ENCODE assay signal across 8 cellular contexts in the genomic region with DNA sequence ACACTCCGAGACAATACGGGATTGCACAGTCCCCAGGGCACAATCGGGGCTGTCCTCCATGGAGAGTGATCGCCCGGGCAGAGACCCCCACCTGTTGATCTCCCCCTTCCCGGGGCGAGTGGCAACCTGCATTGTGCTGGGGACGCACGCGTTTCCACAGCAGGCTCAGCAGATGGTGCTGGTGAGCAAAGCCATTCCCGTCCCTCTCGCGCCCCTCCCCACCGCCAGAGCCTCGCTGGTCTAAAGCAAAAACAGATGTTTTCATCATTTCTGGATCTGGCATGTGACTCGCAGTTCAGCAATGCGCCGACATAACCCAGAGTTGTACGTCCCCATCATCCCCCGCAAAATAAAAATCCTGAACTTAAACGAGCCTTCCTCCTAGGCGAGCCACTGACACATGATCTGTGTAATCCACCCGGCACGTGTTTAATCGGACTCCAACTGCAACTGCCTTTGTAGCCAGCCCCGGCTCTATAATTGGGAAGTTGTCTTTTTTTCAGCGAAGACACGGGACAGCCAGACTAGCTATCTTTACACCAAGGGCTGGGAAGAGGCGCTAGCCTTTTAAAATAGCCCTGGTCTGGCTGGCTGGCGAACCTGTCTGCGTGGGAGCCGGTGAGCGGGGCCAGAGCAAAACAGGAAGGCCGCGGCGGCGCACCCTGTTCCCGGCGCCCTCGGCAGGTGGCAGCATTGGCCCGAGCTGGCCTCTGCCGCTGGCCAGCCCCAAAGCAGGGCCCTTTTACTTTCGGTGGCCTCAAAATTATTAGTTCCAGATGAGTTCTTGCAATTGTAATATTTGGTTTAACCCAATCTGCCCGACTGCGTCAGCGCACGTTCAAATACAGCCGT.
A peak's percentile ranks its signal among the peaks of the same experiment; 100 is the strongest.
DNase-seq lines count a peak whose midpoint lies in the region; ATAC-seq and TF ChIP-seq lines count a peak whose summit lies in the region.

No MANE protein-coding gene starts in this region.

- H3K4me3 ChIP-seq in BLaER1 treated with 17β-estradiol and CSF1 and Interleukin-3, amounts not matched to agents 10 nM and 100 nM, result peak overlapping the region; percentile 51 to 71 (median 60)
- H3K4me3 ChIP-seq in ectodermal cell (ENCODE audit: insufficient read depth, low read depth, low read length) (peak overlapping the region; percentile 35), lower lobe of right lung (peak overlapping the region; percentile 53)

- no peaks in the 10 kb centered on the region for H3K36me3 Mint-ChIP-seq in activated CD8-positive, alpha-beta T cell treated with anti-CD3 and anti-CD28 coated beads, Interleukin-2, amount 10 ng/mL, durations not matched to agents 7 days and 5 days (ENCODE audit: low read depth)

- H3K9ac ChIP-seq in BLaER1 treated with 17β-estradiol and CSF1 and Interleukin-3, amounts not matched to agents 10 nM and 100 nM, result peak overlapping the region; percentile 65 to 85 (median 79)

- peak overlapping the region; percentile 66 to 86 (median 76) for H3K27ac ChIP-seq in BLaER1 treated with 17β-estradiol and CSF1 and Interleukin-3, amounts not matched to agents 10 nM and 100 nM
- H3K27ac ChIP-seq in ectodermal cell (ENCODE audit: insufficient read depth, low read depth, low read length, poor library complexity, severe bottlenecking) (peak overlapping the region; percentile 76), lower lobe of right lung (peak overlapping the region; percentile 92)

- POLR2A ChIA-PET in activated CD8-positive, alpha-beta T cell treated with anti-CD3 and anti-CD28 coated beads, Interleukin-2, amount 10 ng/mL, durations not matched to agents 7 days and 5 days (lab: Charles Lee), result no interaction called here

- H3K9me3 ChIP-seq in BLaER1 treated with 17β-estradiol and CSF1 and Interleukin-3, amounts not matched to agents 10 nM and 100 nM (replicated peaks in 1 of 11), result no peaks in the 10 kb centered on the region
- no peaks in the 10 kb centered on the region for H3K9me3 ChIP-seq in ectodermal cell (ENCODE audit: control insufficient read depth, low read length)
- H3K9me3 ChIP-seq in lower lobe of right lung, result no peaks in the 10 kb centered on the region

- peaks cover 3% of the 10 kb centered on the region for H3K27me3 Mint-ChIP-seq in activated CD8-positive, alpha-beta T cell treated with anti-CD3 and anti-CD28 coated beads, Interleukin-2, amount 10 ng/mL, durations not matched to agents 7 days and 5 days (ENCODE audit: low read depth)

- H4K20me1 ChIP-seq in BLaER1 treated with 17β-estradiol and CSF1 and Interleukin-3, amounts not matched to agents 10 nM and 100 nM, result no peaks in the 10 kb centered on the region

- no peaks in the 10 kb centered on the region for H3K9me3 Mint-ChIP-seq in activated CD8-positive, alpha-beta T cell treated with anti-CD3 and anti-CD28 coated beads, Interleukin-2, amount 10 ng/mL, durations not matched to agents 7 days and 5 days (ENCODE audit: insufficient read depth)

- H3K4me1 Mint-ChIP-seq in activated CD8-positive, alpha-beta T cell treated with anti-CD3 and anti-CD28 coated beads, Interleukin-2, amount 10 ng/mL, durations not matched to agents 7 days and 5 days (ENCODE audit: low read depth), result peaks cover 21% of the 10 kb centered on the region

- H3K27me3 ChIP-seq in BLaER1 treated with 17β-estradiol and CSF1 and Interleukin-3, amounts not matched to agents 10 nM and 100 nM, result no peaks in the 10 kb centered on the region
- H3K27me3 ChIP-seq in ectodermal cell (ENCODE audit: control insufficient read depth, insufficient read depth, low read length, poor library complexity, severe bottlenecking) (no peaks in the 10 kb centered on the region), lower lobe of right lung (ENCODE audit: low read depth) (no peaks in the 10 kb centered on the region)

- TF ChIP-seq CTCF in lower lobe of right lung (IDR thresholded peaks at IDR 0.05), result peak; percentile 88

- peak overlapping the region; percentile 62 for H3K4me3 Mint-ChIP-seq in activated CD8-positive, alpha-beta T cell treated with anti-CD3 and anti-CD28 coated beads, Interleukin-2, amount 10 ng/mL, durations not matched to agents 7 days and 5 days

- intact Hi-C loops in lower lobe of right lung (cut with DNase I), result loop anchor here (5.0 kb wide), 2 partner anchors 447 to 547 kb away; no protein-coding TSS in a partner anchor

- CTCF ChIA-PET in activated CD8-positive, alpha-beta T cell treated with anti-CD3 and anti-CD28 coated beads, Interleukin-2, amount 10 ng/mL, durations not matched to agents 7 days and 5 days (lab: Charles Lee), result interaction anchor here (0.7 to 4.6 kb wide), 12 partner anchors 8 to 926 kb away, joined by 3 to 35 read pairs (median 4); no protein-coding TSS in a partner anchor

- H3K36me3 ChIP-seq in BLaER1 treated with 17β-estradiol and CSF1 and Interleukin-3, amounts not matched to agents 10 nM and 100 nM, result no peaks in the 10 kb centered on the region
- H3K36me3 ChIP-seq in ectodermal cell (ENCODE audit: control insufficient read depth, insufficient read depth, low read length) (no peaks in the 10 kb centered on the region), lower lobe of right lung (no peaks in the 10 kb centered on the region)

- ATAC-seq in GM19324 (IDR thresholded peaks at IDR 0.05; ENCODE audit: low FRiP score, unreplicated experiment), result peak; percentile 93
- peak; percentile 89 for ATAC-seq in HG03457 (IDR thresholded peaks at IDR 0.05; ENCODE audit: unreplicated experiment)
- peak; percentile 92 for ATAC-seq in activated CD8-positive, alpha-beta T cell treated with anti-CD3 and anti-CD28 coated beads, Interleukin-2, amount 10 ng/mL, durations not matched to agents 7 days and 5 days
- peak; percentile 97 for ATAC-seq in lower lobe of right lung

- peak overlapping the region; percentile 80 to 93 (median 91) for H3K4me2 ChIP-seq in BLaER1 treated with 17β-estradiol and CSF1 and Interleukin-3, amounts not matched to agents 10 nM and 100 nM

- 2% methylated on average over 48 of the region's 48 CpGs for WGBS in ectodermal cell, 2 experiments

- peak; percentile 32 for DNase-seq in NCI-H748 treated with DMSO at 0.1 percent for 48 hours (lab: John Stamatoyannopoulos, UW)
- DNase-seq in activated CD8-positive, alpha-beta T cell treated with anti-CD3 and anti-CD28 coated beads, Interleukin-2, amount 10 ng/mL, durations not matched to agents 7 days and 5 days, result peak; percentile 70
- peak; percentile 87 for DNase-seq in lower lobe of right lung
- peak in 2 of 3 donors; percentile 22 to 59 for DNase-seq in stimulated activated CD4-positive, alpha-beta T cell treated with anti-CD3 and anti-CD28 coated beads, TNF-alpha, amount 100 ng/mL, for 1 hour (ENCODE audit: low read depth in 3 of 3, low spot score in 1 of 3)

- H3K27ac Mint-ChIP-seq in activated CD8-positive, alpha-beta T cell treated with anti-CD3 and anti-CD28 coated beads, Interleukin-2, amount 10 ng/mL, durations not matched to agents 7 days and 5 days, result no peak overlapping the region

- peaks cover 4 to 10% (median 6%) of the 10 kb centered on the region in 10 experiments; a peak in 11 of 20 replicates for H3K4me1 ChIP-seq in BLaER1 treated with 17β-estradiol and CSF1 and Interleukin-3, amounts not matched to agents 10 nM and 100 nM
- H3K4me1 ChIP-seq in ectodermal cell (ENCODE audit: control insufficient read depth, insufficient read depth, low read length), result peaks cover 11% of the 10 kb centered on the region
- H3K4me1 ChIP-seq in lower lobe of right lung, result peaks cover 11% of the 10 kb centered on the region

Comparison
In these comparisons a context has a peak if more than half of its experiments do, and no peak if none do; other contexts are left out.
1. Peak in every context shown above with its lines: DNase-seq, ATAC-seq, H3K4me3 ChIP-seq and H3K27ac ChIP-seq.
2. DNase-seq: peak in every context shown above with its lines; median percentile 87 in lower lobe of right lung; 70 in activated CD8-positive, alpha-beta T cell treated with anti-CD3 and anti-CD28 coated beads, Interleukin-2, amount 10 ng/mL, durations not matched to agents 7 days and 5 days; 40 in stimulated activated CD4-positive, alpha-beta T cell treated with anti-CD3 and anti-CD28 coated beads, TNF-alpha, amount 100 ng/mL, for 1 hour; 32 in NCI-H748 treated with DMSO at 0.1 percent for 48 hours.